18 cellular contexts compared by ENCODE assay signal in genomic region chr15:43127752-43128151, GRCh38. TPM values are rescaled to one million over a fixed set of nuclear protein-coding genes. Genes with fewer than 3 reads are reported as not detected.
DNase-seq lines count a peak whose midpoint lies in the region; ATAC-seq, FAIRE-seq and TF ChIP-seq lines count a peak whose summit lies in the region.
"Had no signal": no experiment of that assay in that cellular context is flagged by ENCODE, and none has a peak within 500 bp of the region (broad histone marks: within the 10 kb centered on the region; RNA-seq: fewer than 3 reads in every experiment).

No MANE protein-coding gene starts in this region.

- H3K9me3 ChIP-seq in upper lobe of left lung, result peaks cover 0 to 3% (median 0%) of the 10 kb centered on the region in 4 donors
- H3K9me3 ChIP-seq: ascending aorta, tibial artery had no signal

- H3K4me1 Mint-ChIP-seq in activated naive CD8-positive, alpha-beta T cell treated with anti-CD3 and anti-CD28 coated beads for 36 hours, result peaks cover 8% of the 10 kb centered on the region

- peak in 1 of 2 donors; percentile 20 for ATAC-seq in upper lobe of left lung (ENCODE audit: low FRiP score in 2 of 2)
- ATAC-seq: K562 had no signal

- no peaks in the 10 kb centered on the region for H3K36me3 ChIP-seq in upper lobe of left lung
- H3K36me3 ChIP-seq: ascending aorta, tibial artery had no signal

- TF ChIP-seq EP300 in upper lobe of left lung (IDR thresholded peaks at IDR 0.05), result peak in 1 of 4 donors; percentile 12

- H3K27me3 Mint-ChIP-seq in activated naive CD8-positive, alpha-beta T cell treated with anti-CD3 and anti-CD28 coated beads for 36 hours, result no peaks in the 10 kb centered on the region
- H3K27me3 Mint-ChIP-seq: dendritic cell treated with granulocyte-macrophage colony-stimulating factor and Interleukin-4, amounts not matched to agents 40 ng/mL and 50 ng/mL, for 4 days had no signal

- DNase-seq in SIG-M5 treated with dmso at 0.1 percent for 504 hours (lab: John Stamatoyannopoulos, UW; ENCODE audit: unreplicated experiment) (peak; percentile 12), SIG-M5 (lab: John Stamatoyannopoulos, UW) (no peak), NCI-H510A treated with DMSO at 0.1 percent for 48 hours (lab: John Stamatoyannopoulos, UW) (peak; percentile 88), upper lobe of left lung (no peak), putamen (ENCODE audit: low spot score) (no peak)
- no peak for DNase-seq in activated naive CD8-positive, alpha-beta T cell treated with anti-CD3 and anti-CD28 coated beads for 36 hours
- DNase-seq in stimulated activated CD8-positive, alpha-beta memory T cell treated with anti-CD3 and anti-CD28 coated beads, Interleukin-4, amount 100 ng/mL, for 48 hours, result no peak
- DNase-seq: activated CD4-positive, alpha-beta T cell treated with anti-CD3 and anti-CD28 coated beads, Interleukin-2, amount 10 ng/mL, durations not matched to agents 7 days and 5 days; NCI-H226; stimulated activated CD4-positive, alpha-beta T cell treated with anti-CD3 and anti-CD28 coated beads, Interleukin-15, amount 100 ng/mL, for 24 hours; T-helper 2 cell; tibial artery had no signal

- no peak for TF ChIP-seq POLR2A in upper lobe of left lung (IDR thresholded peaks at IDR 0.05)

- peaks cover 2% of the 10 kb centered on the region for H3K36me3 Mint-ChIP-seq in activated naive CD8-positive, alpha-beta T cell treated with anti-CD3 and anti-CD28 coated beads for 36 hours
- H3K36me3 Mint-ChIP-seq: mesothelial cell of epicardium had no signal

- no peaks in the 10 kb centered on the region for H3K27me3 ChIP-seq in upper lobe of left lung
- H3K27me3 ChIP-seq: ascending aorta, tibial artery had no signal

- peak; percentile 96 for FAIRE-seq in islet of Langerhans (lab: Jason Lieb, UNC)
- FAIRE-seq: K562 had no signal

- no peak overlapping the region for H3K27ac Mint-ChIP-seq in activated naive CD8-positive, alpha-beta T cell treated with anti-CD3 and anti-CD28 coated beads for 36 hours
- H3K27ac Mint-ChIP-seq: activated CD4-positive, alpha-beta T cell treated with anti-CD3 and anti-CD28 coated beads, Interleukin-2, amount 10 ng/mL, durations not matched to agents 7 days and 5 days; dendritic cell treated with granulocyte-macrophage colony-stimulating factor and Interleukin-4, amounts not matched to agents 40 ng/mL and 50 ng/mL, for 4 days; mesothelial cell of epicardium had no signal

- no peak for TF ChIP-seq CTCF in upper lobe of left lung (IDR thresholded peaks at IDR 0.05)

- H3K4me3 ChIP-seq in upper lobe of left lung, result no peak overlapping the region
- H3K4me3 ChIP-seq: ascending aorta, K562, tibial artery had no signal

- 51 to 56% methylated on average over 2 of the region's 2 CpGs for WGBS in upper lobe of left lung, 2 donors

- peaks cover 4% of the 10 kb centered on the region for H3K9me3 Mint-ChIP-seq in activated naive CD8-positive, alpha-beta T cell treated with anti-CD3 and anti-CD28 coated beads for 36 hours

- H3K27ac ChIP-seq in upper lobe of left lung, result peak overlapping the region in 3 of 4 donors; percentile 28 to 71 (median 58)
- H3K27ac ChIP-seq: ascending aorta, RWPE1, tibial artery had no signal

- peaks cover 2 to 13% (median 3%) of the 10 kb centered on the region in 4 donors for H3K4me1 ChIP-seq in upper lobe of left lung

- no peak overlapping the region for H3K4me3 Mint-ChIP-seq in activated naive CD8-positive, alpha-beta T cell treated with anti-CD3 and anti-CD28 coated beads for 36 hours
- H3K4me3 Mint-ChIP-seq: activated CD4-positive, alpha-beta T cell treated with anti-CD3 and anti-CD28 coated beads, Interleukin-2, amount 10 ng/mL, durations not matched to agents 7 days and 5 days; dendritic cell treated with granulocyte-macrophage colony-stimulating factor and Interleukin-4, amounts not matched to agents 40 ng/mL and 50 ng/mL, for 4 days; mesothelial cell of epicardium had no signal

RNA-seq across cellular contexts. Expression of gene TMEM62, which starts 5.6 kb away (rescaled TPM):
- 10 to 100 TPM; 20.9 to 45.1 (median 25.1) TPM for total RNA-seq in upper lobe of left lung
- total RNA-seq in activated naive CD8-positive, alpha-beta T cell treated with anti-CD3 and anti-CD28 coated beads for 36 hours, result 10 to 100 TPM; 13.8 to 13.9 TPM

RNA-seq across cellular contexts. Expression of gene UBR1, which starts 21.9 kb away (rescaled TPM):
- total RNA-seq in upper lobe of left lung, result 10 to 100 TPM; 23.7 to 49.2 (median 27.2) TPM
- 10 to 100 TPM; 27.5 to 31.3 TPM for total RNA-seq in activated naive CD8-positive, alpha-beta T cell treated with anti-CD3 and anti-CD28 coated beads for 36 hours

RNA-seq across cellular contexts. Expression of gene CCNDBP1, which starts 57.5 kb away (rescaled TPM):
- 100 to 1,000 TPM in 2 of 6 donors, 10 to 100 TPM in 4; 56.1 to 117 (median 95.5) TPM for total RNA-seq in upper lobe of left lung
- 10 to 100 TPM; 40.2 to 45.0 TPM for total RNA-seq in activated naive CD8-positive, alpha-beta T cell treated with anti-CD3 and anti-CD28 coated beads for 36 hours

Comparison
In these comparisons a context has a peak if more than half of its experiments do, and no peak if none do; other contexts are left out.
1. DNase-seq: peak in SIG-M5 treated with dmso at 0.1 percent for 504 hours (single experiment) and NCI-H510A treated with DMSO at 0.1 percent for 48 hours (single experiment); none in SIG-M5 (single experiment), upper lobe of left lung (0 of 2), putamen (single experiment), activated naive CD8-positive, alpha-beta T cell treated with anti-CD3 and anti-CD28 coated beads for 36 hours (single experiment) and stimulated activated CD8-positive, alpha-beta memory T cell treated with anti-CD3 and anti-CD28 coated beads, Interleukin-4, amount 100 ng/mL, for 48 hours (single experiment).